ENCODE assay signal across 8 cellular contexts in genomic region chr10:110138197-110138812, GRCh38.
DNase-seq lines count a peak whose midpoint lies in the region; ATAC-seq and TF ChIP-seq lines count a peak whose summit lies in the region.

No MANE protein-coding gene starts in this region.

- ATAC-seq in GM18861 (IDR thresholded peaks at IDR 0.05; ENCODE audit: unreplicated experiment) (peak; percentile 64), lower lobe of right lung (peak; percentile 70 to 83)

- H3K4me3 ChIP-seq in colonic mucosa (no peak overlapping the region), lower lobe of right lung (no peak overlapping the region)

- H3K9me3 ChIP-seq in colonic mucosa (no peaks in the 10 kb centered on the region), lower lobe of right lung (no peaks in the 10 kb centered on the region)

- no peaks in the 10 kb centered on the region for H3K4me1 ChIP-seq in colonic mucosa
- peaks cover 25% of the 10 kb centered on the region for H3K4me1 ChIP-seq in lower lobe of right lung

- H3K27ac ChIP-seq in colonic mucosa (no peak overlapping the region), lower lobe of right lung (no peak overlapping the region)

- DNase-seq in CD1c-positive myeloid dendritic cell (ENCODE audit: extremely low spot score) (peak; percentile 89), HT-29 (ENCODE audit: low spot score) (peak; percentile 67), OCI-M1 (lab: John Stamatoyannopoulos, UW) (peak; percentile 91), colonic mucosa (no peak), lower lobe of right lung (no peak), NCI-H128 (lab: John Stamatoyannopoulos, UW; ENCODE audit: unreplicated experiment) (no peak), mucosa of gallbladder (ENCODE audit: low spot score) (no peak)

- H3K36me3 ChIP-seq in colonic mucosa (no peaks in the 10 kb centered on the region), lower lobe of right lung (peaks cover 4% of the 10 kb centered on the region)

- TF ChIP-seq CTCF in colonic mucosa (IDR thresholded peaks at IDR 0.05) (peak; percentile 57), lower lobe of right lung (IDR thresholded peaks at IDR 0.05) (peak; percentile 73)

- no peak overlapping the region for H3K9ac ChIP-seq in colonic mucosa (ENCODE audit: low read depth in 2 of 2, low read length in 2 of 2)

- H3K27me3 ChIP-seq in colonic mucosa, result no peaks in the 10 kb centered on the region
- H3K27me3 ChIP-seq in lower lobe of right lung (ENCODE audit: low read depth), result no peaks in the 10 kb centered on the region

- intact Hi-C loops in colonic mucosa (cut with DNase I) (loop anchor here (5.0 to 10.0 kb wide), 3 partner anchors 74 to 254 kb away; no protein-coding TSS in a partner anchor), lower lobe of right lung (cut with DNase I) (loop anchor here (5.0 kb wide), 1 partner anchor 139 kb away; no protein-coding TSS in a partner anchor)

Comparison
In these comparisons a context has a peak if more than half of its experiments do, and no peak if none do; other contexts are left out.
1. DNase-seq: peak in CD1c-positive myeloid dendritic cell (single experiment), HT-29 (single experiment) and OCI-M1 (single experiment); none in colonic mucosa (single experiment), lower lobe of right lung (single experiment), NCI-H128 (single experiment) and mucosa of gallbladder (single experiment).